21 cellular contexts compared by ENCODE assay signal in genomic region chr12:75905975-75906374, GRCh38.
DNase-seq lines count a peak whose midpoint lies in the region; ATAC-seq, FAIRE-seq and TF ChIP-seq lines count a peak whose summit lies in the region.
"Had no signal": no experiment of that assay in that cellular context is flagged by ENCODE, and none has a peak within 500 bp of the region (broad histone marks: within the 10 kb centered on the region; RNA-seq: fewer than 3 reads in every experiment).

No MANE protein-coding gene starts in this region.

- no TSS peak for BruUV-seq in HepG2 (replicated peaks; lab: Mats Ljungman, UMichigan)
- no TSS peak for BruUV-seq in Panc1 (replicated peaks; lab: Mats Ljungman, UMichigan)

- H3K36me3 ChIP-seq in HepG2 (replicated peaks in 1 of 2; ENCODE audit: control insufficient read depth in 1 of 2, insufficient read depth in 2 of 2, low read length in 2 of 2) (no peaks in the 10 kb centered on the region), right lobe of liver (no peaks in the 10 kb centered on the region), Panc1 (ENCODE audit: control insufficient read depth, insufficient read depth, low read length) (no peaks in the 10 kb centered on the region; the same call in 1 of the 2 replicates), keratinocyte (ENCODE audit: control insufficient read depth in 2 of 2, extremely low read depth in 1 of 2, insufficient read depth in 2 of 2, low read length in 2 of 2) (no peaks in the 10 kb centered on the region), GM23248 (ENCODE audit: low read depth) (no peaks in the 10 kb centered on the region)
- H3K36me3 ChIP-seq: HAP-1 had no signal

- intact Hi-C loops in HepG2 (cut with micrococcal nuclease; ENCODE audit: unreplicated experiment) = no loop called here
- intact Hi-C loops in right lobe of liver (cut with DNase I) = no loop called here
- intact Hi-C loops in Panc1 (cut with micrococcal nuclease; ENCODE audit: unreplicated experiment) = no loop called here

- H3K9me1 ChIP-seq in keratinocyte (ENCODE audit: control insufficient read depth, extremely low read depth, insufficient read depth, low read length) = no peaks in the 10 kb centered on the region

- TF ChIP-seq POLR2A in HepG2 (IDR thresholded peaks at IDR 0.05; ENCODE audit: insufficient read depth in 1 of 2, low read depth in 2 of 2, low read length in 2 of 2) (no peak), right lobe of liver (IDR thresholded peaks at IDR 0.05) (no peak)

- no peak for TF ChIP-seq EP300 in HepG2 (IDR thresholded peaks at IDR 0.05; ENCODE audit: low read depth in 2 of 2, low read length in 2 of 2)
- no peak for TF ChIP-seq EP300 in HepG2 (CRISPR knock-in tag; IDR thresholded peaks at IDR 0.05; ENCODE audit: borderline replicate concordance)

- 0 out of 2 replicates have a peak, but pooled peaks cover 5% of the 10 kb centered on the region for H3F3A ChIP-seq in GM23248 (ENCODE audit: insufficient read depth)

- H3K9ac ChIP-seq in HepG2 (ENCODE audit: insufficient read depth, low read depth, low read length) = no peak overlapping the region
- H3K9ac ChIP-seq in keratinocyte (ENCODE audit: control insufficient read depth, extremely low read depth, insufficient read depth, low read length) = no peak overlapping the region
- H3K9ac ChIP-seq in GM23248 = no peak overlapping the region

- no peak for TF ChIP-seq RAD21 in HepG2 (CRISPR knock-in tag; IDR thresholded peaks at IDR 0.05)

- POLR2A ChIA-PET in HepG2 (lab: Yijun Ruan, JAX) = no interaction called here
- POLR2A ChIA-PET in HEK293T (lab: Yijun Ruan, JAX) = no interaction called here
- POLR2A ChIA-PET in Panc1 (lab: Charles Lee) = no interaction called here

- no peak overlapping the region for H3K4me2 ChIP-seq in HepG2 (ENCODE audit: low read depth, low read length)
- H3K4me2 ChIP-seq in keratinocyte (ENCODE audit: control insufficient read depth, extremely low read depth, insufficient read depth, low read depth, low read length) = no peak overlapping the region
- no peak overlapping the region for H3K4me2 ChIP-seq in GM23248 (ENCODE audit: unreplicated experiment)

- H3K9me3 ChIP-seq in HepG2 (ENCODE audit: low read length) (no peaks in the 10 kb centered on the region), right lobe of liver (no peaks in the 10 kb centered on the region), Panc1 (ENCODE audit: control insufficient read depth, insufficient read depth, low read depth, low read length) (peaks cover 21% of the 10 kb centered on the region; the same call in 1 of the 2 replicates), keratinocyte (ENCODE audit: control insufficient read depth, low read depth, low read length) (no peaks in the 10 kb centered on the region), GM23248 (ENCODE audit: low read depth) (no peaks in the 10 kb centered on the region)
- H3K9me3 ChIP-seq: Caco-2, HAP-1 had no signal

- H3K27ac ChIP-seq in HepG2 (ENCODE audit: extremely low read length, insufficient read depth, low read length) = no peak overlapping the region
- no peak overlapping the region for H3K27ac ChIP-seq in right lobe of liver
- H3K27ac ChIP-seq in Panc1 (ENCODE audit: low read length) = peak overlapping the region; percentile 96
- H3K27ac ChIP-seq in keratinocyte (ENCODE audit: control insufficient read depth, insufficient read depth, low read length) = no peak overlapping the region
- H3K27ac ChIP-seq in GM23248 = no peak overlapping the region
- H3K27ac ChIP-seq: C4-2B had no signal

- H4K20me1 ChIP-seq in HepG2 (ENCODE audit: insufficient read depth, low read length) (no peaks in the 10 kb centered on the region), keratinocyte (ENCODE audit: control insufficient read depth, extremely low read depth, insufficient read depth, low read length) (no peaks in the 10 kb centered on the region), GM23248 (ENCODE audit: insufficient read depth) (no peaks in the 10 kb centered on the region)

- FAIRE-seq in HepG2 (lab: Jason Lieb, UNC) (no peak), keratinocyte (lab: Jason Lieb, UNC) (peak; percentile 41)
- FAIRE-seq: D721Med, GM12878, HTR-8/SVneo had no signal

- ATAC-seq in HepG2 = no peak
- ATAC-seq in right lobe of liver = no peak
- no peak for ATAC-seq in Panc1
- ATAC-seq: GM12878 had no signal

- H3K9me2 ChIP-seq in GM23248 (ENCODE audit: insufficient read depth) = no peaks in the 10 kb centered on the region

- H3K27me3 ChIP-seq in HepG2 (ENCODE audit: control insufficient read depth in 1 of 2, insufficient read depth in 2 of 2, low read length in 2 of 2) (no peaks in the 10 kb centered on the region), right lobe of liver (no peaks in the 10 kb centered on the region), Panc1 (ENCODE audit: control insufficient read depth, insufficient read depth, low read length) (no peaks in the 10 kb centered on the region), keratinocyte (ENCODE audit: control insufficient read depth, extremely low read depth, insufficient read depth, low read length) (no peaks in the 10 kb centered on the region), GM23248 (replicated peaks; ENCODE audit: insufficient read depth) (no peaks in the 10 kb centered on the region)

- DNase-seq in HepG2 (ENCODE audit: low spot score) = no peak
- DNase-seq in right lobe of liver = no peak
- DNase-seq in HEK293T (ENCODE audit: extremely low spot score) = no peak
- DNase-seq in Panc1 (ENCODE audit: low read depth, low spot score) = no peak
- DNase-seq in keratinocyte (ENCODE audit: low read depth, low spot score) = no peak
- no peak for DNase-seq in T-helper 1 cell
- no peak for DNase-seq in NK-92 treated with Interleukin-12 subunit alpha and Interleukin-12 subunit beta, amount 100 ng/mL, for 24 hours (lab: John Stamatoyannopoulos, UW)
- DNase-seq in GM23248 = no peak
- DNase-seq: 8988T; AML-193; Caco-2; CD4-positive, alpha-beta T cell; DMS79; GF-D8; HFFc6; KG1 had no signal

- H3K4me3 ChIP-seq in HepG2 (replicated peaks in 1 of 3; ENCODE audit: insufficient read depth in 1 of 3, low read depth in 2 of 3, low read length in 3 of 3) = no peak overlapping the region
- H3K4me3 ChIP-seq in right lobe of liver = no peak overlapping the region
- no peak overlapping the region for H3K4me3 ChIP-seq in Panc1 (ENCODE audit: low read depth in 2 of 2, low read length in 2 of 2)
- H3K4me3 ChIP-seq in keratinocyte (ENCODE audit: control insufficient read depth in 2 of 3, extremely low read depth in 1 of 3, insufficient read depth in 2 of 3, low read depth in 1 of 3, low read length in 3 of 3) = no peak overlapping the region
- H3K4me3 ChIP-seq in GM23248 = no peak overlapping the region
- H3K4me3 ChIP-seq: GM12878, HAP-1 had no signal

- H3K4me1 ChIP-seq in HepG2 (ENCODE audit: insufficient read depth, low read length) (peaks cover 45% of the 10 kb centered on the region), right lobe of liver (peaks cover 0 to 10% (median 4%) of the 10 kb centered on the region in 4 donors), Panc1 (ENCODE audit: control insufficient read depth, insufficient read depth, low read length) (peaks cover 35% of the 10 kb centered on the region), keratinocyte (ENCODE audit: control insufficient read depth, extremely low read depth, insufficient read depth, low read length) (peaks cover 11% of the 10 kb centered on the region), GM23248 (ENCODE audit: insufficient read depth) (peaks cover 8% of the 10 kb centered on the region; the same call in 1 of the 2 replicates)

- CTCF ChIA-PET in HepG2 (lab: Yijun Ruan, JAX; ENCODE audit: low intra/inter-chr PET ratio, low total read pairs) = no interaction called here
- CTCF ChIA-PET in HEK293T (lab: Yijun Ruan, JAX) = no interaction called here
- CTCF ChIA-PET in Panc1 (lab: Charles Lee) = no interaction called here

- WGBS in HepG2 (ENCODE audit: low lambda C conversion rate) = 100% methylated on average over 1 of the region's 1 CpG
- whole genome bisulfite sequencing in right lobe of liver (ENCODE audit: insufficient coverage, low coverage, low lambda C conversion rate, missing lambda C conversion rate) = 83% methylated on average over 1 of the region's 1 CpG
- 74 to 77% methylated on average over 1 of the region's 1 CpG for WGBS in GM23248 (ENCODE audit: low coverage in 1 of 2, low lambda C conversion rate in 2 of 2, missing lambda C conversion rate in 2 of 2), 2 experiments

- no peaks in the 10 kb centered on the region for H3K79me2 ChIP-seq in HepG2 (ENCODE audit: insufficient read depth, low read length)
- no peaks in the 10 kb centered on the region for H3K79me2 ChIP-seq in keratinocyte (ENCODE audit: control insufficient read depth, insufficient read depth, low read length)
- H3K79me2 ChIP-seq in GM23248 (ENCODE audit: insufficient read depth) = no peaks in the 10 kb centered on the region

- dilution Hi-C loops in keratinocyte (cut with MboI; ENCODE audit: extremely low pct_ligation_motif_present, low sequenced_read_pairs) = no loop called here

- TF ChIP-seq CTCF in HepG2 (CRISPR knock-in tag; IDR thresholded peaks at IDR 0.05) (no peak), right lobe of liver (IDR thresholded peaks at IDR 0.05) (no peak), Panc1 (IDR thresholded peaks at IDR 0.05) (no peak), keratinocyte (optimal IDR thresholded peaks at IDR 0.05 in 1 of 3, IDR thresholded peaks at IDR 0.05 in 1 of 3, conservative IDR thresholded peaks at IDR 0.05 in 1 of 3; ENCODE audit: extremely low read depth in 1 of 3, insufficient read depth in 2 of 3, low read length in 3 of 3) (no peak)

- no peak overlapping the region for H2AFZ ChIP-seq in HepG2 (ENCODE audit: low read length)
- H2AFZ ChIP-seq in keratinocyte (ENCODE audit: control insufficient read depth, low read length) = no peak overlapping the region
- H2AFZ ChIP-seq in GM23248 = no peak overlapping the region

- in situ Hi-C loops in HepG2 (cut with HindIII; ENCODE audit: extremely low pct_ligation_motif_present, low pct_unique_long_range_greater_than_20kb) = no loop called here
- in situ Hi-C loops in Panc1 (cut with HindIII; ENCODE audit: low pct_unique_long_range_greater_than_20kb, low sequenced_read_pairs) = no loop called here
- in situ Hi-C loops in GM23248 (cut with MboI) = no loop called here

TF ChIP-seq in HepG2, 621 proteins besides CTCF, POLR2A, EP300 and RAD21 (continues in another document):
- TF ChIP-seq ETV6 (CRISPR knock-in tag; conservative IDR thresholded peaks at IDR 0.05) = no peak
- TF ChIP-seq ZNF121 (CRISPR knock-in tag; IDR thresholded peaks at IDR 0.05) = peak; percentile 36; the same call in 1 of the 2 replicates

TF ChIP-seq in HEK293T, 16 proteins besides CTCF, POLR2A, EP300 and RAD21:
- TF ChIP-seq PKNOX1 (IDR thresholded peaks at IDR 0.05) (peak; percentile 68), SUZ12 (IDR thresholded peaks at IDR 0.05) (no peak)
TF ChIP-seq in HEK293T: peak in this region for 1.
